Comparison of ENCODE assay signal across 1 cellular context in the genomic region with DNA sequence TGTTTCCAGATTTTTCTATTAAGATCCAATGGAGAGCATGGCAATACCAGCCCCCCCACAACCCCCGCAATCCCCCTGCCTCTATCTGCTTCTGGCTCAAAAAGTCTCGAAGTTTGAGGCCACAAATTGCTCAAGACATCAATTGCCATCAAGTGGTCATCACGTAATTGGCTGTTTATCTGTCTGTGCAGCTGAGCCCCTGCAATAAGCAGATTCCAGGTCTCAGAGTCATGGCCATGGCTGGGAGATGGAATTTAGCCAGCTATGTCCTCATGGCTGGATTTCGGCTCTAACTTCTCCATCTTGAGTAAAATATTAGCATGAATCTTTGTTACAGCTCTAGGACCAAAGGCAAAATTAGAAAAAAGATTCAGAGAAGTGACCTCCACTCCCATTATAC.
A peak's percentile ranks its signal among the peaks of the same experiment; 100 is the strongest.
TF ChIP-seq lines count a peak whose summit lies in the region.

No MANE protein-coding gene starts in this region.

TF ChIP-seq in IMR-90, 13 proteins besides CTCF, POLR2A, EP300 and RAD21:
- TF ChIP-seq FOS (IDR thresholded peaks at IDR 0.05; ENCODE audit: low read depth, low read length) (peak; percentile 92), NFE2L2 (IDR thresholded peaks at IDR 0.05; ENCODE audit: low read depth, low read length) (no peak; the same call in 1 of the 2 replicates), SMC3 (IDR thresholded peaks at IDR 0.05; ENCODE audit: low read depth, low read length) (peak; percentile 16; the same call in 1 of the 2 replicates), RFX5 (IDR thresholded peaks at IDR 0.05; ENCODE audit: low read depth, low read length) (no peak), MXI1 (IDR thresholded peaks at IDR 0.05; ENCODE audit: borderline replicate concordance, low read depth, low read length) (no peak), CHD1 (IDR thresholded peaks at IDR 0.05; ENCODE audit: low read depth, low read length) (no peak), CEBPB (IDR thresholded peaks at IDR 0.05; ENCODE audit: low read depth, low read length) (peak; percentile 97), MAZ (IDR thresholded peaks at IDR 0.05; ENCODE audit: borderline replicate concordance, low read depth, low read length) (peak; percentile 53; the same call in 1 of the 2 replicates), BHLHE40 (IDR thresholded peaks at IDR 0.05; ENCODE audit: low read depth, low read length) (peak; percentile 60; the same call in 1 of the 2 replicates), ELK1 (IDR thresholded peaks at IDR 0.05; ENCODE audit: borderline replicate concordance, low read depth, low read length) (no peak), RCOR1 (IDR thresholded peaks at IDR 0.05; ENCODE audit: insufficient replicate concordance, low read length) (peak; percentile 37), MAFK (IDR thresholded peaks at IDR 0.05; ENCODE audit: low read depth, low read length) (peak; percentile 63)
- TF ChIP-seq, protein P1, sequence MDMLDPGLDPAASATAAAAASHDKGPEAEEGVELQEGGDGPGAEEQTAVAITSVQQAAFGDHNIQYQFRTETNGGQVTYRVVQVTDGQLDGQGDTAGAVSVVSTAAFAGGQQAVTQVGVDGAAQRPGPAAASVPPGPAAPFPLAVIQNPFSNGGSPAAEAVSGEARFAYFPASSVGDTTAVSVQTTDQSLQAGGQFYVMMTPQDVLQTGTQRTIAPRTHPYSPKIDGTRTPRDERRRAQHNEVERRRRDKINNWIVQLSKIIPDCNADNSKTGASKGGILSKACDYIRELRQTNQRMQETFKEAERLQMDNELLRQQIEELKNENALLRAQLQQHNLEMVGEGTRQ (IDR thresholded peaks at IDR 0.05; ENCODE audit: low read depth, low read length), result no peak
